20 cellular contexts compared by ENCODE assay signal in the genomic region with DNA sequence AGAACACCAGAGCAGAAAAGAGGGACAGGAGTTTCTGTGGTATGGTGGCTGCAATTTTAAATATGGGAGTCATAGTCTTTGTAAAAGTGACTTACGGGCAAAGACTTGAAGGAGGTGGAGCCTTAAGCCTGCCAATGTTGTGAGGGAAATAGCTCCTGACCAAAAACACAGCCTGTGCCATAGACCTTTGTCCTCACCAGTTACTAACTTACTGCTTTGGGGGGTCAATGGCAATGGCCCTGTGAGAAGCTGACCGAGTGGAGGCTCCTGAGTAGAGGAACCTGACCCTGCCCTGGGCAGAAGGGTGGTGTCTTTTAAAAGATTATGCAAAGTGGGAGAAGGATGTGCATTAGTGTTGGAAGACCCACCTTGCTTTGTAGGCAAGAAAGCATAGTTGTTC. TPM values are rescaled to one million over a fixed set of nuclear protein-coding genes. Genes with fewer than 3 reads are reported as not detected.
A peak's percentile ranks its signal among the peaks of the same experiment; 100 is the strongest.
DNase-seq lines count a peak whose midpoint lies in the region; ATAC-seq and TF ChIP-seq lines count a peak whose summit lies in the region.
"Had no signal": no experiment of that assay in that cellular context is flagged by ENCODE, and none has a peak within 500 bp of the region (broad histone marks: within the 10 kb centered on the region; RNA-seq: fewer than 3 reads in every experiment).

No MANE protein-coding gene starts in this region.

- peak overlapping the region; percentile 21 for H2AK5ac ChIP-seq in H9 (ENCODE audit: insufficient read length, low read length)

- intact Hi-C loops in OCI-LY7 (cut with micrococcal nuclease; ENCODE audit: unreplicated experiment) = no loop called here
- intact Hi-C loops in sigmoid colon (cut with DNase I) = no loop called here

- no CpG with 5 or more reads among the region's 2 CpGs for WGBS in H9 (ENCODE audit: extremely low coverage, insufficient read length, low lambda C conversion rate)
- 70 to 90% methylated on average over 1 to 2 of the region's 2 CpGs for WGBS in endodermal cell (ENCODE audit: insufficient coverage in 1 of 2, insufficient read length in 1 of 2), 2 experiments
- WGBS in sigmoid colon, 2 donors = 93 to 95% methylated on average over 2 of the region's 2 CpGs

- H3T11ph ChIP-seq in H9 (ENCODE audit: low read length) = no peak overlapping the region

- peaks cover 54 to 65% of the 10 kb centered on the region in 2 experiments for H3K4me1 Mint-ChIP-seq in H9
- peaks cover 40% of the 10 kb centered on the region for H3K4me1 Mint-ChIP-seq in endodermal cell

- H3K79me2 ChIP-seq in H9 (ENCODE audit: insufficient read depth, low read length) (peaks cover 46% of the 10 kb centered on the region), OCI-LY7 (ENCODE audit: insufficient read depth, low read depth, low read length) (peaks cover 86% of the 10 kb centered on the region)

- H3K27ac Mint-ChIP-seq in H9 = peak overlapping the region; percentile 74 to 99 (median 97)
- H3K27ac Mint-ChIP-seq in endodermal cell = peak overlapping the region; percentile 82
- H3K27ac Mint-ChIP-seq: activated B cell treated with CpG ODN at 0.5 μM for 24 hours; activated CD4-positive, alpha-beta memory T cell treated with anti-CD3 and anti-CD28 coated beads for 36 hours; stimulated activated naive B cell treated with anti-CD40 and anti-IgM and Interleukin-4, amounts not matched to agents 10 μg/mL and 1 μg/mL and 100 μg/mL, for 72 hours; T-helper 1 cell treated with Interleukin-12 subunit alpha and Interleukin-12 subunit beta and Interleukin-4 antibody, amounts not matched to agents 30 μg/mL and 1 μg/mL, for 36 hours had no signal

- DNase-seq in H9 (no peak), OCI-LY7 (ENCODE audit: low spot score) (no peak), endodermal cell (no peak), sigmoid colon (peak; percentile 29), GM19238 (ENCODE audit: insufficient read length, low spot score) (no peak), glomerular visceral epithelial cell (ENCODE audit: extremely low spot score) (no peak)
- DNase-seq: activated B cell treated with CpG ODN at 0.5 μM for 24 hours; activated CD4-positive, alpha-beta memory T cell treated with anti-CD3 and anti-CD28 coated beads for 36 hours; activated T-cell treated with anti-CD3 and anti-CD28 coated beads for 4 hours; caudate nucleus; CD8-positive, alpha-beta memory T cell; foreskin keratinocyte; MM.1S; NCI-H146; SHP77 treated with DMSO at 0.1 percent for 48 hours; stimulated activated naive B cell treated with anti-CD40 and anti-IgM and Interleukin-4, amounts not matched to agents 10 μg/mL and 1 μg/mL and 100 μg/mL, for 72 hours had no signal

- H3K23ac ChIP-seq in H9 (ENCODE audit: insufficient read length, low read depth, low read length) = no peak overlapping the region

- H3K27me3 ChIP-seq in H9 (ENCODE audit: insufficient read depth, low read length) (no peaks in the 10 kb centered on the region), endodermal cell (ENCODE audit: control insufficient read depth, insufficient read depth, low read length, poor library complexity, severe bottlenecking) (no peaks in the 10 kb centered on the region), sigmoid colon (no peaks in the 10 kb centered on the region)
- H3K27me3 ChIP-seq: foreskin keratinocyte, tibial nerve had no signal

- H4K20me1 ChIP-seq in H9 (ENCODE audit: control insufficient read depth, insufficient read depth, insufficient read length) (no peaks in the 10 kb centered on the region), OCI-LY7 (ENCODE audit: insufficient read depth, low read length) (peaks cover 20% of the 10 kb centered on the region)

- H3K18ac ChIP-seq in H9 (ENCODE audit: insufficient read length, low read depth, low read length) = no peak overlapping the region

- TF ChIP-seq POLR2A in sigmoid colon (IDR thresholded peaks at IDR 0.05) = no peak

- H2BK5ac ChIP-seq in H9 (ENCODE audit: insufficient read length, low read length) = peak overlapping the region; percentile 61

- H3K9me3 Mint-ChIP-seq in H9 (no peaks in the 10 kb centered on the region; a peak in 1 of 5 replicates), endodermal cell (no peaks in the 10 kb centered on the region)
- H3K9me3 Mint-ChIP-seq: activated B cell treated with CpG ODN at 0.5 μM for 24 hours; activated CD4-positive, alpha-beta memory T cell treated with anti-CD3 and anti-CD28 coated beads for 36 hours; stimulated activated naive B cell treated with anti-CD40 and anti-IgM and Interleukin-4, amounts not matched to agents 10 μg/mL and 1 μg/mL and 100 μg/mL, for 72 hours; T-helper 1 cell treated with Interleukin-12 subunit alpha and Interleukin-12 subunit beta and Interleukin-4 antibody, amounts not matched to agents 30 μg/mL and 1 μg/mL, for 36 hours had no signal

- H4K5ac ChIP-seq in H9 (ENCODE audit: insufficient read length, low read depth, low read length) = peak overlapping the region; percentile 20

- H3K4me2 ChIP-seq in H9 (ENCODE audit: insufficient read depth, insufficient read length, low read length) (peak overlapping the region; percentile 68), OCI-LY7 (ENCODE audit: low read length) (peak overlapping the region; percentile 16; the same call in 1 of the 2 replicates)

- H4K91ac ChIP-seq in H9 (ENCODE audit: insufficient read length, low read depth, low read length) = no peak overlapping the region

- peak overlapping the region; percentile 36 for H3K9ac ChIP-seq in H9 (ENCODE audit: extremely low read depth, insufficient read length, low read length)
- H3K9ac ChIP-seq in endodermal cell (ENCODE audit: extremely low read depth, low read length, poor library complexity, severe bottlenecking) = no peak overlapping the region

- H2AFZ ChIP-seq in H9 (ENCODE audit: low read length) (no peak overlapping the region), OCI-LY7 (ENCODE audit: low read length) (no peak overlapping the region)

- no peaks in the 10 kb centered on the region for H3K79me1 ChIP-seq in H9 (ENCODE audit: insufficient read depth, low read depth, low read length, poor library complexity, severe bottlenecking)

- no peak for TF ChIP-seq CTCF in H9 (conservative IDR thresholded peaks at IDR 0.05)
- TF ChIP-seq CTCF in OCI-LY7 (conservative IDR thresholded peaks at IDR 0.05; ENCODE audit: low read length) = no peak
- TF ChIP-seq CTCF in endodermal cell (conservative IDR thresholded peaks at IDR 0.05) = no peak
- TF ChIP-seq CTCF in sigmoid colon (IDR thresholded peaks at IDR 0.05) = no peak

- TF ChIP-seq EP300 in sigmoid colon (IDR thresholded peaks at IDR 0.05) = no peak

- H3K9me3 ChIP-seq in H9 (ENCODE audit: control insufficient read depth, low read depth, low read length) (no peaks in the 10 kb centered on the region), OCI-LY7 (ENCODE audit: low read length) (no peaks in the 10 kb centered on the region), endodermal cell (ENCODE audit: control insufficient read depth, low read length) (no peaks in the 10 kb centered on the region), sigmoid colon (no peaks in the 10 kb centered on the region)
- H3K9me3 ChIP-seq: tibial nerve had no signal

- H4K8ac ChIP-seq in H9 (replicated peaks; ENCODE audit: insufficient read length, low read depth, low read length) = no peak overlapping the region

- no peaks in the 10 kb centered on the region for H3K27me3 Mint-ChIP-seq in H9 (ENCODE audit: low read depth)
- H3K27me3 Mint-ChIP-seq in endodermal cell (ENCODE audit: insufficient read depth) = no peaks in the 10 kb centered on the region
- H3K27me3 Mint-ChIP-seq: activated B cell treated with CpG ODN at 0.5 μM for 24 hours; stimulated activated naive B cell treated with anti-CD40 and anti-IgM and Interleukin-4, amounts not matched to agents 10 μg/mL and 1 μg/mL and 100 μg/mL, for 72 hours had no signal

- CTCF ChIA-PET in OCI-LY7 (lab: Charles Lee; ENCODE audit: unreplicated experiment) = no interaction called here

- H2BK12ac ChIP-seq in H9 (ENCODE audit: insufficient read length, low read depth, low read length) = peak overlapping the region; percentile 18

- H3K14ac ChIP-seq in H9 (ENCODE audit: insufficient read depth, low read length) = no peak overlapping the region

- no TSS peak for BruUV-seq in OCI-LY7 (replicated peaks; lab: Mats Ljungman, UMichigan)

- no peak overlapping the region for H2BK15ac ChIP-seq in H9 (ENCODE audit: low read depth, low read length)

- POLR2A ChIA-PET in OCI-LY7 (lab: Charles Lee) = interaction anchor here (1.0 to 1.3 kb wide), 3 partner anchors 12 to 669 kb away, joined by 3 to 4 read pairs (median 3); no protein-coding TSS in a partner anchor

- H2BK120ac ChIP-seq in H9 (ENCODE audit: low read depth, low read length, poor library complexity, severe bottlenecking) = no peak overlapping the region

- H3K4me1 ChIP-seq in H9 (ENCODE audit: insufficient read depth, low read length) (peaks cover 21% of the 10 kb centered on the region), OCI-LY7 (ENCODE audit: insufficient read depth, low read length, poor library complexity, severe bottlenecking) (peaks cover 17% of the 10 kb centered on the region), endodermal cell (ENCODE audit: control insufficient read depth, insufficient read depth, low read length) (peaks cover 8% of the 10 kb centered on the region), sigmoid colon (peaks cover 0 to 22% (median 18%) of the 10 kb centered on the region in 4 donors)

- H2BK20ac ChIP-seq in H9 (ENCODE audit: low read depth, low read length, poor library complexity, severe bottlenecking) = no peak overlapping the region

- H3K36me3 Mint-ChIP-seq in H9 (ENCODE audit: insufficient read depth in 1 of 3, low read depth in 3 of 3) (peaks cover 19 to 36% (median 30%) of the 10 kb centered on the region in 3 experiments), endodermal cell (ENCODE audit: low read depth) (peaks cover 15% of the 10 kb centered on the region)

- H3K36me3 ChIP-seq in OCI-LY7 (ENCODE audit: insufficient read depth, low read length) = peaks cover 63% of the 10 kb centered on the region
- no peaks in the 10 kb centered on the region for H3K36me3 ChIP-seq in endodermal cell (ENCODE audit: control insufficient read depth, insufficient read depth, low read length)
- peaks cover 0 to 9% (median 0%) of the 10 kb centered on the region in 4 donors for H3K36me3 ChIP-seq in sigmoid colon

- no peaks in the 10 kb centered on the region for H3K9me2 ChIP-seq in OCI-LY7 (ENCODE audit: insufficient read depth, low read length)

- H3K27ac ChIP-seq in H9 (ENCODE audit: insufficient read length, low read depth, low read length) (peak overlapping the region; percentile 98), OCI-LY7 (ENCODE audit: low read depth, low read length, poor library complexity, severe bottlenecking) (no peak overlapping the region), endodermal cell (ENCODE audit: low read depth, low read length) (peak overlapping the region; percentile 29), sigmoid colon (no peak overlapping the region)
- H3K27ac ChIP-seq: foreskin keratinocyte, tibial nerve had no signal

- H3K4me3 ChIP-seq in OCI-LY7 (ENCODE audit: low read depth, low read length, poor library complexity, severe bottlenecking) (no peak overlapping the region), endodermal cell (ENCODE audit: low read length) (no peak overlapping the region), sigmoid colon (no peak overlapping the region)
- H3K4me3 ChIP-seq: tibial nerve had no signal

- H3K56ac ChIP-seq in H9 (ENCODE audit: insufficient read length, low read depth, low read length) = no peak overlapping the region

- peaks cover 15% of the 10 kb centered on the region for H3K23me2 ChIP-seq in H9 (ENCODE audit: insufficient read length, low read depth, low read length, poor library complexity, severe bottlenecking)

- peak overlapping the region; percentile 50 to 81 for H3K4me3 Mint-ChIP-seq in H9
- peak overlapping the region; percentile 27 for H3K4me3 Mint-ChIP-seq in endodermal cell
- H3K4me3 Mint-ChIP-seq: activated B cell treated with CpG ODN at 0.5 μM for 24 hours; activated CD4-positive, alpha-beta memory T cell treated with anti-CD3 and anti-CD28 coated beads for 36 hours; stimulated activated naive B cell treated with anti-CD40 and anti-IgM and Interleukin-4, amounts not matched to agents 10 μg/mL and 1 μg/mL and 100 μg/mL, for 72 hours had no signal

- no peak for ATAC-seq in GM18517 (IDR thresholded peaks at IDR 0.05; ENCODE audit: unreplicated experiment)
- ATAC-seq: foreskin keratinocyte; HCT116; stimulated activated naive B cell treated with anti-CD40 and anti-IgM and Interleukin-4, amounts not matched to agents 10 μg/mL and 1 μg/mL and 100 μg/mL, for 72 hours had no signal

- no peak overlapping the region for H3K4ac ChIP-seq in H9 (ENCODE audit: low read depth, low read length)

RNA-seq across cellular contexts. Expression of a gene that starts 3.8 kb away (rescaled TPM):
- 203 and 209 TPM in 2 replicates for total RNA-seq in H9 (2021)
- 73.7 and 100 TPM in 2 replicates for total RNA-seq in OCI-LY7 (2014; rRNA removed; shearing (Covaris generic))
- total RNA-seq in OCI-LY7 (2022) = 163 and 166 TPM in 2 replicates
- 100 to 1,000 TPM; 103 to 116 TPM for total RNA-seq in endodermal cell
- 74.8 TPM for polyA plus RNA-seq in endodermal cell (2013, experiment 1 of 2)
- polyA plus RNA-seq in endodermal cell (2013, experiment 2 of 2) = 58.4 TPM
- 10 to 100 TPM; 20.5 to 36.0 (median 26.1) TPM for total RNA-seq in sigmoid colon
- 10 to 100 TPM; 12.0 to 45.6 (median 16.9) TPM for polyA plus RNA-seq in sigmoid colon

Comparison
In these comparisons a context has a peak if more than half of its experiments do, and no peak if none do; other contexts are left out.
1. H3K27ac ChIP-seq: peak in H9 (single experiment) and endodermal cell (single experiment); none in OCI-LY7 (single experiment) and sigmoid colon (0 of 4).